In genomic region chr12:11182529-11182928, GRCh38 we compare ENCODE assay signal across 25 cellular contexts. TPM values are rescaled to one million over a fixed set of nuclear protein-coding genes. Genes with fewer than 3 reads are reported as not detected.
A peak's percentile ranks its signal among the peaks of the same experiment; 100 is the strongest.
DNase-seq lines count a peak whose midpoint lies in the region; ATAC-seq, FAIRE-seq and TF ChIP-seq lines count a peak whose summit lies in the region.
"Had no signal": no experiment of that assay in that cellular context is flagged by ENCODE, and none has a peak within 500 bp of the region (broad histone marks: within the 10 kb centered on the region; RNA-seq: fewer than 3 reads in every experiment).

No MANE protein-coding gene starts in this region.

- BruUV-seq in MCF 10A (replicated peaks; lab: Mats Ljungman, UMichigan) (no TSS peak), mammary epithelial cell (replicated peaks; lab: Mats Ljungman, UMichigan) (no TSS peak)

- in situ Hi-C loops in mammary epithelial cell (cut with MboI; ENCODE audit: low sequenced_read_pairs in 2 of 2) = no loop called here

- H3K27me3 ChIP-seq in mammary epithelial cell (ENCODE audit: insufficient read depth, low read length) (no peaks in the 10 kb centered on the region), bronchial epithelial cell (ENCODE audit: control insufficient read depth, insufficient read depth, low read length) (no peaks in the 10 kb centered on the region), stomach (no peaks in the 10 kb centered on the region)

- no peak for TF ChIP-seq EP300 in stomach (IDR thresholded peaks at IDR 0.05)

- no peaks in the 10 kb centered on the region for H3K79me2 ChIP-seq in mammary epithelial cell (ENCODE audit: insufficient read depth, low read length)

- DNase-seq in MCF 10A (ENCODE audit: unreplicated experiment) = peak; percentile 10
- no peak for DNase-seq in mammary epithelial cell
- peak; percentile 43 for DNase-seq in bronchial epithelial cell (ENCODE audit: low read depth)
- no peak for DNase-seq in left lobe of liver (ENCODE audit: low spot score)
- no peak for DNase-seq in progenitor cell of endocrine pancreas (ENCODE audit: low spot score, unreplicated experiment)
- no peak for DNase-seq in stomach
- DNase-seq: 8988T; C1 segment of cervical spinal cord; Calu3; CD4-positive, alpha-beta memory T cell; COR-L47; DMS53; DMS79 treated with DMSO at 0.1 percent for 48 hours; GF-D8; GM23248; H7; HCEC 1CT had no signal

- intact Hi-C loops in MCF 10A (cut with micrococcal nuclease) = no loop called here
- intact Hi-C loops in mammary epithelial cell (cut with micrococcal nuclease) = no loop called here
- intact Hi-C loops in stomach (cut with DNase I; ENCODE audit: low total_unique reads) = no loop called here

- H3K36me3 ChIP-seq in mammary epithelial cell (ENCODE audit: insufficient read depth, low read length) (no peaks in the 10 kb centered on the region), bronchial epithelial cell (ENCODE audit: control insufficient read depth, insufficient read depth, low read length) (no peaks in the 10 kb centered on the region), stomach (no peaks in the 10 kb centered on the region)

- dilution Hi-C loops in mammary epithelial cell (cut with HindIII; ENCODE audit: low sequenced_read_pairs) = no loop called here

- no peak overlapping the region for H3K9ac ChIP-seq in mammary epithelial cell (ENCODE audit: insufficient read depth, low read length)
- H3K9ac ChIP-seq: GM23248 had no signal

- H3K4me2 ChIP-seq in mammary epithelial cell (ENCODE audit: insufficient read depth, low read depth, low read length) = no peak overlapping the region

- H3K4me1 Mint-ChIP-seq in MCF 10A (ENCODE audit: insufficient read depth, unreplicated experiment) (peaks cover 13% of the 10 kb centered on the region), progenitor cell of endocrine pancreas (ENCODE audit: low read depth) (peaks cover 6% of the 10 kb centered on the region)

- POLR2A ChIA-PET in MCF 10A (lab: Yijun Ruan, JAX) = interaction anchor here (3.8 kb wide), 1 partner anchor 11 kb away, joined by 35 read pairs; the partner anchor contains the start of gene SMIM10L1

- ATAC-seq in left lobe of liver (peak; percentile 44), SK-N-SH treated with all-trans-retinoic acid at 6 μM for 48 hours (no peak)

- no peaks in the 10 kb centered on the region for H3K9me3 Mint-ChIP-seq in MCF 10A (ENCODE audit: unreplicated experiment)
- no peaks in the 10 kb centered on the region for H3K9me3 Mint-ChIP-seq in progenitor cell of endocrine pancreas (ENCODE audit: low read depth)
- H3K9me3 Mint-ChIP-seq: CD4-positive, alpha-beta memory T cell had no signal

- H3K4me1 ChIP-seq in mammary epithelial cell (ENCODE audit: insufficient read depth, low read length) (no peaks in the 10 kb centered on the region), stomach (no peaks in the 10 kb centered on the region)

- no peak overlapping the region for H2AFZ ChIP-seq in mammary epithelial cell (ENCODE audit: low read depth, low read length)
- H2AFZ ChIP-seq: GM23248 had no signal

- CTCF ChIA-PET in MCF 10A (lab: Yijun Ruan, JAX) (interaction anchor here (3.4 kb wide), 1 partner anchor 17 kb away, joined by 14 read pairs; no protein-coding TSS in a partner anchor), mammary epithelial cell (lab: Charles Lee; ENCODE audit: low non-redundant PET) (no interaction called here)

- H3K4me3 ChIP-seq in mammary epithelial cell (replicated peaks in 1 of 3; ENCODE audit: insufficient read depth in 1 of 3, low read depth in 2 of 3, low read length in 3 of 3) (no peak overlapping the region), bronchial epithelial cell (ENCODE audit: low read depth, low read length) (no peak overlapping the region), stomach (no peak overlapping the region)
- H3K4me3 ChIP-seq: GM23248 had no signal

- H3K9me3 ChIP-seq in mammary epithelial cell (replicated peaks; ENCODE audit: insufficient read depth, low read length) (no peaks in the 10 kb centered on the region), stomach (no peaks in the 10 kb centered on the region)

- no peak overlapping the region for H3K27ac Mint-ChIP-seq in MCF 10A (ENCODE audit: low read depth, unreplicated experiment)
- H3K27ac Mint-ChIP-seq in progenitor cell of endocrine pancreas = no peak overlapping the region
- H3K27ac Mint-ChIP-seq: CD4-positive, alpha-beta memory T cell had no signal

- no peaks in the 10 kb centered on the region for H3K27me3 Mint-ChIP-seq in MCF 10A (ENCODE audit: insufficient read depth, unreplicated experiment)
- H3K27me3 Mint-ChIP-seq in progenitor cell of endocrine pancreas = no peaks in the 10 kb centered on the region
- H3K27me3 Mint-ChIP-seq: CD4-positive, alpha-beta memory T cell had no signal

- no peak for FAIRE-seq in bronchial epithelial cell (lab: Jason Lieb, UNC)
- FAIRE-seq: GM18507, H1 had no signal

- H3K36me3 Mint-ChIP-seq in MCF 10A (ENCODE audit: insufficient read depth, unreplicated experiment) (peaks cover 6% of the 10 kb centered on the region), progenitor cell of endocrine pancreas (ENCODE audit: insufficient read depth) (no peaks in the 10 kb centered on the region)

- TF ChIP-seq POLR2A in stomach (IDR thresholded peaks at IDR 0.05) = no peak

- H4K20me1 ChIP-seq in mammary epithelial cell (ENCODE audit: insufficient read depth, low read length) = no peaks in the 10 kb centered on the region

- H3K4me3 Mint-ChIP-seq in MCF 10A (ENCODE audit: unreplicated experiment) = no peak overlapping the region
- no peak overlapping the region for H3K4me3 Mint-ChIP-seq in progenitor cell of endocrine pancreas (ENCODE audit: low read depth)
- H3K4me3 Mint-ChIP-seq: CD4-positive, alpha-beta memory T cell had no signal

- no peak overlapping the region for H3K27ac ChIP-seq in mammary epithelial cell (ENCODE audit: insufficient read depth, low read depth, low read length)
- H3K27ac ChIP-seq in VCaP = peak overlapping the region; percentile 42
- no peak overlapping the region for H3K27ac ChIP-seq in stomach
- H3K27ac ChIP-seq: GM23248 had no signal

- TF ChIP-seq CTCF in MCF 10A (IDR thresholded peaks at IDR 0.05; ENCODE audit: unreplicated experiment) (no peak), mammary epithelial cell (conservative IDR thresholded peaks at IDR 0.05 in 1 of 2, IDR thresholded peaks at IDR 0.05 in 1 of 2; ENCODE audit: extremely low read depth in 1 of 2, insufficient read depth in 1 of 2, low read depth in 1 of 2, low read length in 2 of 2) (no peak), VCaP (conservative IDR thresholded peaks at IDR 0.05) (no peak), bronchial epithelial cell (IDR thresholded peaks at IDR 0.05; ENCODE audit: insufficient read depth, low read length, severe bottlenecking) (no peak), progenitor cell of endocrine pancreas (IDR thresholded peaks at IDR 0.05; ENCODE audit: unreplicated experiment) (no peak), stomach (IDR thresholded peaks at IDR 0.05) (no peak)

TF ChIP-seq in SK-N-SH treated with all-trans-retinoic acid at 6 μM for 48 hours, 23 proteins besides CTCF, POLR2A, EP300 and RAD21 (continues in another document):
- no peak for TF ChIP-seq ZNF565 (CRISPR knock-in tag; conservative IDR thresholded peaks at IDR 0.05; ENCODE audit: low read depth)
- TF ChIP-seq OSR1 (CRISPR knock-in tag; IDR thresholded peaks at IDR 0.05) = no peak
- TF ChIP-seq TSHZ2 (CRISPR knock-in tag; IDR thresholded peaks at IDR 0.05) = no peak
- TF ChIP-seq ESRRG (CRISPR knock-in tag; IDR thresholded peaks at IDR 0.05) = no peak
- no peak for TF ChIP-seq CSDC2 (CRISPR knock-in tag; IDR thresholded peaks at IDR 0.05)
- TF ChIP-seq ISL1 (CRISPR knock-in tag; IDR thresholded peaks at IDR 0.05) = no peak
- no peak for TF ChIP-seq BACH2 (CRISPR knock-in tag; IDR thresholded peaks at IDR 0.05; ENCODE audit: borderline replicate concordance)

RNA-seq across cellular contexts. Expression of gene TAS2R42, which starts 4.2 kb away (rescaled TPM):
- total RNA-seq in MCF 10A (2022) = not detected in 2 replicates
- total RNA-seq in mammary epithelial cell = not detected
- not detected for polyA plus RNA-seq in mammary epithelial cell
- not detected for polyA minus RNA-seq in mammary epithelial cell
- not detected in 2 replicates for total RNA-seq in bronchial epithelial cell
- total RNA-seq in left lobe of liver = not detected
- total RNA-seq in progenitor cell of endocrine pancreas = not detected in 2 replicates
- not detected for total RNA-seq in stomach
- polyA plus RNA-seq in stomach = not detected
- total RNA-seq: A673; Calu3; CD4-positive, alpha-beta memory T cell; Daoy; G401; GM23248; H1; H7 had no signal
- polyA plus RNA-seq: BJ; CD4-positive, alpha-beta memory T cell; GM23248; H1 had no signal

RNA-seq across cellular contexts. Expression of gene SMIM10L1, which starts 11.5 kb away (rescaled TPM):
- total RNA-seq in MCF 10A (2022) (10.5 and 10.9 TPM in 2 replicates), mammary epithelial cell (10 to 100 TPM in 1 of 2 donors, 1 to 10 TPM in 1; 7.2 to 10.2 TPM), bronchial epithelial cell (3.2 and 3.5 TPM in 2 replicates), left lobe of liver (6.4 TPM), progenitor cell of endocrine pancreas (22.9 and 25.5 TPM in 2 replicates), stomach (10 to 100 TPM in 4 of 5 donors, 1 to 10 TPM in 1; 5.7 to 12.5 (median 11.4) TPM)
- polyA plus RNA-seq in mammary epithelial cell (3.0 TPM), stomach (10 to 100 TPM in 1 of 3 donors, 1 to 10 TPM in 2; 7.8 to 10.5 (median 9.8) TPM)
- 1.1 TPM for polyA minus RNA-seq in mammary epithelial cell

RNA-seq across cellular contexts. Expression of gene TAS2R30, which starts 48.1 kb away (rescaled TPM):
- total RNA-seq in MCF 10A (2022) = 1.9 and 2.1 TPM in 2 replicates
- total RNA-seq in mammary epithelial cell = 1 to 10 TPM; 2.3 to 6.7 TPM
- polyA plus RNA-seq in mammary epithelial cell = not detected
- polyA minus RNA-seq in mammary epithelial cell = not detected
- total RNA-seq in bronchial epithelial cell = 3.1 and 4.5 TPM in 2 replicates
- total RNA-seq in left lobe of liver = 1.4 TPM
- total RNA-seq in progenitor cell of endocrine pancreas = 5.6 and 6.3 TPM in 2 replicates
- total RNA-seq in stomach = 10 to 100 TPM in 3 of 5 donors, 1 to 10 TPM in 1, not detected in 1; 2.9 to 26.3 (median 22.8) TPM
- polyA plus RNA-seq in stomach = not detected
- polyA plus RNA-seq: CD4-positive, alpha-beta memory T cell; GM23248 had no signal

Comparison
In these comparisons a context has a peak if more than half of its experiments do, and no peak if none do; other contexts are left out.
1. DNase-seq: peak in MCF 10A (single experiment) and bronchial epithelial cell (single experiment); none in mammary epithelial cell (single experiment), left lobe of liver (single experiment), progenitor cell of endocrine pancreas (single experiment) and stomach (single experiment).